Comparison of ENCODE assay signal across 15 cellular contexts in genomic region chr4:108426493-108426892, GRCh38.
DNase-seq lines count a peak whose midpoint lies in the region; ATAC-seq and TF ChIP-seq lines count a peak whose summit lies in the region.
"Had no signal": no experiment of that assay in that cellular context is flagged by ENCODE, and none has a peak within 500 bp of the region (broad histone marks: within the 10 kb centered on the region; RNA-seq: fewer than 3 reads in every experiment).

No MANE protein-coding gene starts in this region.

- H3K14ac ChIP-seq in mesenchymal stem cell (ENCODE audit: low read length in 2 of 2) = no peak overlapping the region

- no peak overlapping the region for H4K8ac ChIP-seq in mesenchymal stem cell (ENCODE audit: low read length)

- H3K4me3 Mint-ChIP-seq in activated naive CD8-positive, alpha-beta T cell = peak overlapping the region; percentile 11
- H3K4me3 Mint-ChIP-seq: natural killer cell had no signal

- H2AFZ ChIP-seq in GM23248 (no peak overlapping the region), mesenchymal stem cell (ENCODE audit: low read depth, low read length) (no peak overlapping the region)

- in situ Hi-C loops in GM23248 (cut with MboI) = no loop called here

- H3K79me1 ChIP-seq in mesenchymal stem cell (replicated peaks; ENCODE audit: low read length, poor library complexity, severe bottlenecking) = no peaks in the 10 kb centered on the region

- H3K4me3 ChIP-seq in AG10803 (ENCODE audit: low read length) (no peak overlapping the region), GM23248 (peak overlapping the region; percentile 21; the same call in 1 of the 2 replicates), mesenchymal stem cell (ENCODE audit: insufficient read depth in 1 of 2, low read depth in 1 of 2, low read length in 2 of 2) (no peak overlapping the region)
- H3K4me3 ChIP-seq: lung had no signal

- no peak overlapping the region for H4K91ac ChIP-seq in mesenchymal stem cell (ENCODE audit: low read length)

- H3K4me2 ChIP-seq in GM23248 (ENCODE audit: unreplicated experiment) (peak overlapping the region; percentile 29), mesenchymal stem cell (ENCODE audit: low read length, poor library complexity, severe bottlenecking) (no peak overlapping the region)

- no peak for TF ChIP-seq CTCF in AG10803 (conservative IDR thresholded peaks at IDR 0.05; ENCODE audit: low read length)

- H2BK15ac ChIP-seq in mesenchymal stem cell (ENCODE audit: low read depth, poor library complexity, severe bottlenecking) = no peak overlapping the region

- H3K4ac ChIP-seq in mesenchymal stem cell (ENCODE audit: low read depth in 1 of 2, low read length in 2 of 2) = no peak overlapping the region

- H3K27ac ChIP-seq in GM23248 (no peak overlapping the region), mesenchymal stem cell (ENCODE audit: low read length, poor library complexity, severe bottlenecking) (peak overlapping the region; percentile 55)

- H3K27me3 Mint-ChIP-seq in activated naive CD8-positive, alpha-beta T cell = no peaks in the 10 kb centered on the region

- ATAC-seq in GM21723 (IDR thresholded peaks at IDR 0.05; ENCODE audit: unreplicated experiment) (no peak), GM21360 (IDR thresholded peaks at IDR 0.05; ENCODE audit: unreplicated experiment) (no peak)
- ATAC-seq: natural killer cell, Panc1 had no signal

- no peak overlapping the region for H2BK12ac ChIP-seq in mesenchymal stem cell (ENCODE audit: low read length in 2 of 2)

- no peaks in the 10 kb centered on the region for H3K36me3 ChIP-seq in GM23248 (ENCODE audit: low read depth)
- no peaks in the 10 kb centered on the region for H3K36me3 ChIP-seq in mesenchymal stem cell (ENCODE audit: control insufficient read depth in 1 of 2, insufficient read depth in 2 of 2, low read depth in 1 of 2, low read length in 2 of 2)

- H3K9me2 ChIP-seq in GM23248 (ENCODE audit: insufficient read depth) = no peaks in the 10 kb centered on the region

- no peak overlapping the region for H2BK120ac ChIP-seq in mesenchymal stem cell (ENCODE audit: low read depth, low read length)

- H3K4me1 ChIP-seq in GM23248 (ENCODE audit: insufficient read depth) (peaks cover 25% of the 10 kb centered on the region), mesenchymal stem cell (ENCODE audit: control insufficient read depth, insufficient read depth, low read depth, low read length) (no peaks in the 10 kb centered on the region)

- H2BK5ac ChIP-seq in mesenchymal stem cell (ENCODE audit: low read depth, low read length, poor library complexity, severe bottlenecking) = no peak overlapping the region

- H3K79me2 ChIP-seq in GM23248 (ENCODE audit: insufficient read depth) = no peaks in the 10 kb centered on the region

- H3K36me3 Mint-ChIP-seq in activated naive CD8-positive, alpha-beta T cell = no peaks in the 10 kb centered on the region
- H3K36me3 Mint-ChIP-seq: natural killer cell had no signal

- H3K27me3 ChIP-seq in GM23248 (replicated peaks; ENCODE audit: insufficient read depth) (peaks cover 19% of the 10 kb centered on the region; the same call in 1 of the 2 replicates), mesenchymal stem cell (ENCODE audit: control insufficient read depth in 1 of 2, insufficient read depth in 1 of 2, low read length in 2 of 2) (no peaks in the 10 kb centered on the region)

- peak; percentile 24 for DNase-seq in AG10803 (ENCODE audit: low read depth)
- DNase-seq in GM23248 = peak; percentile 45
- peak; percentile 16 for DNase-seq in mesenchymal stem cell
- DNase-seq in SIG-M5 (lab: John Stamatoyannopoulos, UW) = no peak
- DNase-seq: C1 segment of cervical spinal cord; cerebellar nuclear complex; natural killer cell; NCI-H748 treated with DMSO at 0.1 percent for 48 hours; stimulated activated CD4-positive, alpha-beta T cell treated with anti-CD3 and anti-CD28 coated beads, Interleukin-15, amount 100 ng/mL, for 24 hours; substantia nigra had no signal

- H3K9me3 ChIP-seq in GM23248 (ENCODE audit: low read depth) (no peaks in the 10 kb centered on the region), mesenchymal stem cell (ENCODE audit: control insufficient read depth, low read length) (no peaks in the 10 kb centered on the region)

- peaks cover 44% of the 10 kb centered on the region for H3K4me1 Mint-ChIP-seq in activated naive CD8-positive, alpha-beta T cell (ENCODE audit: low read depth)
- H3K4me1 Mint-ChIP-seq: natural killer cell had no signal

- peak overlapping the region; percentile 81 for H3K27ac Mint-ChIP-seq in activated naive CD8-positive, alpha-beta T cell
- H3K27ac Mint-ChIP-seq: natural killer cell had no signal

- peaks cover 9% of the 10 kb centered on the region for H3F3A ChIP-seq in GM23248 (ENCODE audit: insufficient read depth)

- H3K9ac ChIP-seq in GM23248 (no peak overlapping the region), mesenchymal stem cell (ENCODE audit: low read length) (no peak overlapping the region)

- peaks cover 4% of the 10 kb centered on the region for H3K9me3 Mint-ChIP-seq in activated naive CD8-positive, alpha-beta T cell (ENCODE audit: low read depth)
- H3K9me3 Mint-ChIP-seq: natural killer cell had no signal

- WGBS in GM23248 (ENCODE audit: low coverage in 1 of 2, low lambda C conversion rate in 2 of 2, missing lambda C conversion rate in 2 of 2), 2 experiments = 17% methylated on average over 3 of the region's 3 CpGs
- 100% methylated on average over 1 of the region's 3 CpGs for WGBS in mesenchymal stem cell

- H3K18ac ChIP-seq in mesenchymal stem cell (ENCODE audit: low read depth in 1 of 2, low read length in 2 of 2) = no peak overlapping the region

- no peak overlapping the region for H3K23ac ChIP-seq in mesenchymal stem cell (ENCODE audit: low read length in 2 of 2)

- H4K20me1 ChIP-seq in GM23248 (ENCODE audit: insufficient read depth) = no peaks in the 10 kb centered on the region

- H2AK5ac ChIP-seq in mesenchymal stem cell (ENCODE audit: low read length, severe bottlenecking) = no peak overlapping the region
